ENCODE assay signal across 12 cellular contexts in genomic region chr13:71477735-71478134, GRCh38.
DNase-seq lines count a peak whose midpoint lies in the region; ATAC-seq, FAIRE-seq and TF ChIP-seq lines count a peak whose summit lies in the region.
"Had no signal": no experiment of that assay in that cellular context is flagged by ENCODE, and none has a peak within 500 bp of the region (broad histone marks: within the 10 kb centered on the region; RNA-seq: fewer than 3 reads in every experiment).

No MANE protein-coding gene starts in this region.

- H3K27me3 ChIP-seq in bronchial epithelial cell (ENCODE audit: control insufficient read depth, insufficient read depth, low read length): no peaks in the 10 kb centered on the region
- H3K27me3 ChIP-seq: esophagus muscularis mucosa had no signal

- H3K27ac Mint-ChIP-seq in nephron progenitor cell: no peak overlapping the region
- H3K27ac Mint-ChIP-seq: activated naive CD8-positive, alpha-beta T cell treated with anti-CD3 and anti-CD28 coated beads, Interleukin-2, amount 10 ng/mL, durations not matched to agents 7 days and 5 days had no signal

- H3K4me3 Mint-ChIP-seq in nephron progenitor cell: no peak overlapping the region
- H3K4me3 Mint-ChIP-seq: activated naive CD8-positive, alpha-beta T cell treated with anti-CD3 and anti-CD28 coated beads, Interleukin-2, amount 10 ng/mL, durations not matched to agents 7 days and 5 days had no signal

- H3K9me3 Mint-ChIP-seq in nephron progenitor cell: no peaks in the 10 kb centered on the region
- H3K9me3 Mint-ChIP-seq: activated naive CD8-positive, alpha-beta T cell treated with anti-CD3 and anti-CD28 coated beads, Interleukin-2, amount 10 ng/mL, durations not matched to agents 7 days and 5 days had no signal

- no peak for ATAC-seq in HG03565 (IDR thresholded peaks at IDR 0.05; ENCODE audit: unreplicated experiment)

- TF ChIP-seq CTCF in GM12865 (IDR thresholded peaks at IDR 0.05; ENCODE audit: insufficient read depth, low read depth, low read length, missing control alignments) (peak; percentile 33), bronchial epithelial cell (IDR thresholded peaks at IDR 0.05; ENCODE audit: insufficient read depth, low read length, severe bottlenecking) (peak; percentile 26), nephron progenitor cell (IDR thresholded peaks at IDR 0.05) (peak; percentile 49)

- no peaks in the 10 kb centered on the region for H3K27me3 Mint-ChIP-seq in nephron progenitor cell (ENCODE audit: low read depth, poor library complexity)
- H3K27me3 Mint-ChIP-seq: activated naive CD8-positive, alpha-beta T cell treated with anti-CD3 and anti-CD28 coated beads, Interleukin-2, amount 10 ng/mL, durations not matched to agents 7 days and 5 days had no signal

- DNase-seq in GM12865 (ENCODE audit: low read depth): peak; percentile 1
- peak; percentile 11 for DNase-seq in LoVo (ENCODE audit: low spot score)
- peak; percentile 12 for DNase-seq in bronchial epithelial cell (ENCODE audit: low read depth)
- DNase-seq in nephron progenitor cell: no peak
- no peak for DNase-seq in central memory CD4-positive, alpha-beta T cell
- no peak for DNase-seq in posterior cingulate gyrus
- DNase-seq: activated naive CD8-positive, alpha-beta T cell treated with anti-CD3 and anti-CD28 coated beads, Interleukin-2, amount 10 ng/mL, durations not matched to agents 7 days and 5 days; midbrain; NCI-H1105 treated with DMSO at 0.1 percent for 48 hours; RPMI8226 had no signal

- FAIRE-seq in bronchial epithelial cell (lab: Jason Lieb, UNC): no peak

- H3K36me3 ChIP-seq in bronchial epithelial cell (ENCODE audit: control insufficient read depth, insufficient read depth, low read length): no peaks in the 10 kb centered on the region
- H3K36me3 ChIP-seq: esophagus muscularis mucosa had no signal

- no peaks in the 10 kb centered on the region for H3K4me1 Mint-ChIP-seq in nephron progenitor cell
- H3K4me1 Mint-ChIP-seq: activated naive CD8-positive, alpha-beta T cell treated with anti-CD3 and anti-CD28 coated beads, Interleukin-2, amount 10 ng/mL, durations not matched to agents 7 days and 5 days had no signal

- peaks cover 67% of the 10 kb centered on the region for H3K36me3 Mint-ChIP-seq in nephron progenitor cell (ENCODE audit: low read depth)
- H3K36me3 Mint-ChIP-seq: activated naive CD8-positive, alpha-beta T cell treated with anti-CD3 and anti-CD28 coated beads, Interleukin-2, amount 10 ng/mL, durations not matched to agents 7 days and 5 days had no signal

- H3K4me3 ChIP-seq in GM12865 (ENCODE audit: low read depth, low read length): no peak overlapping the region
- H3K4me3 ChIP-seq in bronchial epithelial cell (ENCODE audit: low read depth, low read length): no peak overlapping the region
- H3K4me3 ChIP-seq: esophagus muscularis mucosa had no signal

- intact Hi-C loops in posterior cingulate gyrus (cut with DNase I): no loop called here

Comparison
In these comparisons a context has a peak if more than half of its experiments do, and no peak if none do; other contexts are left out.
1. DNase-seq: peak in GM12865 (single experiment), LoVo (single experiment) and bronchial epithelial cell (single experiment); none in nephron progenitor cell (single experiment), central memory CD4-positive, alpha-beta T cell (single experiment) and posterior cingulate gyrus (0 of 10).
2. Peak in every context shown above with its lines, with median percentiles within 50 percentile points of each other: CTCF ChIP-seq.